In the genomic region with DNA sequence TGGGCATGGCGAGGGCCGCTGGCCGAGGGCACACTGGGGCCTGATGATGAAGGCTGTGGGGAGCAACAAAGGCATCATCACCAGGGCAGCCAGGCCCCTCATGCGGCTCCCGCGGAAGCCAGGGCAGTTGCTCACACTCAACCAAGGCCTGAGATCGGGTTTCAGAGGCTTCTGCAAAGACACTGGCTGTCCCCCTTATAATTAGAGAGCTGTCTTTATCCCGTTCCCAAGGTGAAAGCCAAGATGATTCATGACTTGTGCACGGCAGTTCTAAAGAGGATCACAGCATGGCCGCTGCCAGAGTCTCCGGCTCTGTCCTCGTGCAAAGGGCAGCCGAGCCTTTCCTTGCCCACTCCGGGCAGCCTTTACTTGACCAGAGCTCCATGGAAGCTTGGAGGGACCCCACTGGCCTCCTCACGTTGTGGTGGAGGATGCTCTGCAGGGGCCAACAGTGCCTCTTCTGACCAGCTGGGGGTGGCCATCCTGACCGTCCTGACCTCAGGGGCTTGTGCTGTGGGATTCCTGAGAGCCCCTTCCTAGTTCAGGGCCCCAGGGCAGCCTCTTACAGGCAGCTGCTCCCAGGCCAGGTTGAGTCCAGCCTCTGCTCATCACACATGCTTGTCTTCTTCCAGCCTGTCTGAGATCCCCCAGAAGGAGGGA, we compare ENCODE assay signal across 10 cellular contexts.
DNase-seq lines count a peak whose midpoint lies in the region; ATAC-seq and TF ChIP-seq lines count a peak whose summit lies in the region.
"Had no signal": no experiment of that assay in that cellular context is flagged by ENCODE, and none has a peak within 500 bp of the region (broad histone marks: within the 10 kb centered on the region; RNA-seq: fewer than 3 reads in every experiment).

No MANE protein-coding gene starts in this region.

- intact Hi-C loops in activated naive CD4-positive, alpha-beta T cell treated with anti-CD3 and anti-CD28 coated beads for 36 hours (cut with micrococcal nuclease), result no loop called here

- H3K9me3 ChIP-seq in subcutaneous abdominal adipose tissue (ENCODE audit: control insufficient read depth in 5 of 5, low read length in 5 of 5), result no peaks in the 10 kb centered on the region

- CTCF ChIA-PET in activated naive CD4-positive, alpha-beta T cell treated with anti-CD3 and anti-CD28 coated beads for 36 hours (lab: Charles Lee), result interaction anchor here (3.2 kb wide), 1 partner anchor 12 kb away, joined by 17 read pairs; no protein-coding TSS in a partner anchor
- CTCF ChIA-PET in WTC11 (lab: Charles Lee), result interaction anchor here (0.7 to 7.9 kb wide), 3 partner anchors 11 to 20 kb away, joined by 3 to 70 read pairs (median 5); no protein-coding TSS in a partner anchor

- H3K4me3 Mint-ChIP-seq in activated naive CD4-positive, alpha-beta T cell treated with anti-CD3 and anti-CD28 coated beads for 36 hours, result no peak overlapping the region
- H3K4me3 Mint-ChIP-seq in WTC11, result no peak overlapping the region
- H3K4me3 Mint-ChIP-seq: T-helper 2 cell treated with Interferon-gamma antibody and Interleukin-4, amounts not matched to agents 5 μg/mL and 100 μg/mL, for 36 hours had no signal

- no peak for TF ChIP-seq CTCF in WTC11 (IDR thresholded peaks at IDR 0.05)

- H3K9ac ChIP-seq in subcutaneous abdominal adipose tissue (ENCODE audit: low read length in 5 of 5), result peak overlapping the region in 1 of 5 donors; percentile 10

- peak overlapping the region; percentile 72 to 77 for H3K27ac Mint-ChIP-seq in activated naive CD4-positive, alpha-beta T cell treated with anti-CD3 and anti-CD28 coated beads, Interleukin-2, amount 50 U/mL, for 72 hours
- no peak overlapping the region for H3K27ac Mint-ChIP-seq in activated naive CD4-positive, alpha-beta T cell treated with anti-CD3 and anti-CD28 coated beads for 36 hours
- no peak overlapping the region for H3K27ac Mint-ChIP-seq in WTC11
- H3K27ac Mint-ChIP-seq: T-helper 2 cell treated with Interferon-gamma antibody and Interleukin-4, amounts not matched to agents 5 μg/mL and 100 μg/mL, for 36 hours had no signal

- ATAC-seq in activated naive CD4-positive, alpha-beta T cell treated with anti-CD3 and anti-CD28 coated beads, Interleukin-2, amount 50 U/mL, for 72 hours, result no peak
- peak; percentile 46 for ATAC-seq in WTC11

- DNase-seq in activated naive CD4-positive, alpha-beta T cell treated with anti-CD3 and anti-CD28 coated beads, Interleukin-2, amount 50 U/mL, for 72 hours (ENCODE audit: low spot score in 2 of 2), result no peak
- DNase-seq in activated naive CD4-positive, alpha-beta T cell treated with anti-CD3 and anti-CD28 coated beads for 36 hours, result no peak
- DNase-seq in WTC11 (ENCODE audit: low spot score) (peak; percentile 10), SHP77 treated with DMSO at 0.1 percent for 48 hours (lab: John Stamatoyannopoulos, UW) (no peak), NCI-H748 (lab: John Stamatoyannopoulos, UW; ENCODE audit: unreplicated experiment) (no peak)
- DNase-seq in stimulated activated CD4-positive, alpha-beta T cell treated with anti-CD3 and anti-CD28 coated beads, Interleukin-2, amount 100 ng/mL, for 48 hours, result no peak
- DNase-seq: MM.1S had no signal

- H3K27me3 ChIP-seq in layer of hippocampus (ENCODE audit: control insufficient read depth, insufficient read depth, low read length), result no peaks in the 10 kb centered on the region
- H3K27me3 ChIP-seq in subcutaneous abdominal adipose tissue (ENCODE audit: control insufficient read depth in 5 of 5, insufficient read depth in 4 of 5, low read length in 5 of 5), result no peaks in the 10 kb centered on the region

- no peaks in the 10 kb centered on the region for H3K36me3 Mint-ChIP-seq in activated naive CD4-positive, alpha-beta T cell treated with anti-CD3 and anti-CD28 coated beads, Interleukin-2, amount 50 U/mL, for 72 hours
- no peaks in the 10 kb centered on the region for H3K36me3 Mint-ChIP-seq in activated naive CD4-positive, alpha-beta T cell treated with anti-CD3 and anti-CD28 coated beads for 36 hours (ENCODE audit: low read depth)
- H3K36me3 Mint-ChIP-seq in WTC11, result no peaks in the 10 kb centered on the region

- H3K9me3 Mint-ChIP-seq in activated naive CD4-positive, alpha-beta T cell treated with anti-CD3 and anti-CD28 coated beads, Interleukin-2, amount 50 U/mL, for 72 hours, result no peaks in the 10 kb centered on the region
- H3K9me3 Mint-ChIP-seq in activated naive CD4-positive, alpha-beta T cell treated with anti-CD3 and anti-CD28 coated beads for 36 hours, result no peaks in the 10 kb centered on the region
- H3K9me3 Mint-ChIP-seq in WTC11, result no peaks in the 10 kb centered on the region
- H3K9me3 Mint-ChIP-seq: T-helper 2 cell treated with Interferon-gamma antibody and Interleukin-4, amounts not matched to agents 5 μg/mL and 100 μg/mL, for 36 hours had no signal

- no peak overlapping the region for H3K4me3 ChIP-seq in subcutaneous abdominal adipose tissue (ENCODE audit: low read depth in 1 of 5, low read length in 5 of 5)

- peaks cover 10% of the 10 kb centered on the region for H3K4me1 Mint-ChIP-seq in activated naive CD4-positive, alpha-beta T cell treated with anti-CD3 and anti-CD28 coated beads for 36 hours (ENCODE audit: low read depth)
- peaks cover 25% of the 10 kb centered on the region for H3K4me1 Mint-ChIP-seq in WTC11

- no peaks in the 10 kb centered on the region for H3K27me3 Mint-ChIP-seq in activated naive CD4-positive, alpha-beta T cell treated with anti-CD3 and anti-CD28 coated beads for 36 hours (ENCODE audit: low read depth)
- no peaks in the 10 kb centered on the region for H3K27me3 Mint-ChIP-seq in WTC11 (ENCODE audit: low read depth)

- peaks cover 18 to 58% (median 44%) of the 10 kb centered on the region in 5 donors for H3K4me1 ChIP-seq in subcutaneous abdominal adipose tissue (ENCODE audit: control insufficient read depth in 5 of 5, insufficient read depth in 5 of 5, low read length in 5 of 5)

- H3K27ac ChIP-seq in layer of hippocampus (ENCODE audit: low read depth, low read length) (peak overlapping the region; percentile 10), subcutaneous abdominal adipose tissue (ENCODE audit: low read depth, low read length) (peak overlapping the region; percentile 88)

- H3K36me3 ChIP-seq in subcutaneous abdominal adipose tissue (ENCODE audit: control insufficient read depth in 5 of 5, insufficient read depth in 5 of 5, low read length in 5 of 5), result peaks cover 0 to 6% (median 0%) of the 10 kb centered on the region in 5 donors

- POLR2A ChIA-PET in WTC11 (lab: Charles Lee), result interaction anchor here (0.6 kb wide), 1 partner anchor 20 kb away, joined by 3 read pairs; no protein-coding TSS in a partner anchor

TF ChIP-seq in WTC11, 78 proteins besides CTCF, POLR2A, EP300 and RAD21:
- no peak for TF ChIP-seq KAT7 (CRISPR knock-in tag; IDR thresholded peaks at IDR 0.05; ENCODE audit: borderline replicate concordance)
- TF ChIP-seq, protein P1, sequence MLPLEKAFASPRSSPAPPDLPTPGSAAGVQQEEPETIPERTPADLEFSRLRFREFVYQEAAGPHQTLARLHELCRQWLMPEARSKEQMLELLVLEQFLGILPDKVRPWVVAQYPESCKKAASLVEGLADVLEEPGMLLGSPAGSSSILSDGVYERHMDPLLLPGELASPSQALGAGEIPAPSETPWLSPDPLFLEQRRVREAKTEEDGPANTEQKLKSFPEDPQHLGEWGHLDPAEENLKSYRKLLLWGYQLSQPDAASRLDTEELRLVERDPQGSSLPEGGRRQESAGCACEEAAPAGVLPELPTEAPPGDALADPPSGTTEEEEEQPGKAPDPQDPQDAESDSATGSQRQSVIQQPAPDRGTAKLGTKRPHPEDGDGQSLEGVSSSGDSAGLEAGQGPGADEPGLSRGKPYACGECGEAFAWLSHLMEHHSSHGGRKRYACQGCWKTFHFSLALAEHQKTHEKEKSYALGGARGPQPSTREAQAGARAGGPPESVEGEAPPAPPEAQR (CRISPR knock-in tag; IDR thresholded peaks at IDR 0.05), result no peak
- TF ChIP-seq ATF1 (CRISPR knock-in tag; IDR thresholded peaks at IDR 0.05), result no peak
- TF ChIP-seq TCF7 (CRISPR knock-in tag; IDR thresholded peaks at IDR 0.05; ENCODE audit: low read depth), result no peak
- no peak for TF ChIP-seq GRHL2 (CRISPR knock-in tag; IDR thresholded peaks at IDR 0.05; ENCODE audit: insufficient replicate concordance, severe bottlenecking)
- no peak for TF ChIP-seq ZNF232 (CRISPR knock-in tag; IDR thresholded peaks at IDR 0.05)
- TF ChIP-seq TP53 (CRISPR knock-in tag; IDR thresholded peaks at IDR 0.05), result no peak
- TF ChIP-seq MYBL2 (CRISPR knock-in tag; IDR thresholded peaks at IDR 0.05), result no peak
- TF ChIP-seq, protein P2, sequence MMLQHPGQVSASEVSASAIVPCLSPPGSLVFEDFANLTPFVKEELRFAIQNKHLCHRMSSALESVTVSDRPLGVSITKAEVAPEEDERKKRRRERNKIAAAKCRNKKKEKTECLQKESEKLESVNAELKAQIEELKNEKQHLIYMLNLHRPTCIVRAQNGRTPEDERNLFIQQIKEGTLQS (CRISPR knock-in tag; conservative IDR thresholded peaks at IDR 0.05), result no peak
- TF ChIP-seq, protein P3, sequence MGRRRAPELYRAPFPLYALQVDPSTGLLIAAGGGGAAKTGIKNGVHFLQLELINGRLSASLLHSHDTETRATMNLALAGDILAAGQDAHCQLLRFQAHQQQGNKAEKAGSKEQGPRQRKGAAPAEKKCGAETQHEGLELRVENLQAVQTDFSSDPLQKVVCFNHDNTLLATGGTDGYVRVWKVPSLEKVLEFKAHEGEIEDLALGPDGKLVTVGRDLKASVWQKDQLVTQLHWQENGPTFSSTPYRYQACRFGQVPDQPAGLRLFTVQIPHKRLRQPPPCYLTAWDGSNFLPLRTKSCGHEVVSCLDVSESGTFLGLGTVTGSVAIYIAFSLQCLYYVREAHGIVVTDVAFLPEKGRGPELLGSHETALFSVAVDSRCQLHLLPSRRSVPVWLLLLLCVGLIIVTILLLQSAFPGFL (CRISPR knock-in tag; IDR thresholded peaks at IDR 0.05; ENCODE audit: borderline replicate concordance), result no peak
- no peak for TF ChIP-seq ZNF138 (CRISPR knock-in tag; conservative IDR thresholded peaks at IDR 0.05)

Comparison
In these comparisons a context has a peak if more than half of its experiments do, and no peak if none do; other contexts are left out.
1. H3K27ac Mint-ChIP-seq: peak in activated naive CD4-positive, alpha-beta T cell treated with anti-CD3 and anti-CD28 coated beads, Interleukin-2, amount 50 U/mL, for 72 hours (2 of 2); none in activated naive CD4-positive, alpha-beta T cell treated with anti-CD3 and anti-CD28 coated beads for 36 hours (single experiment) and WTC11 (single experiment).